Comparison of ENCODE assay signal across 8 cellular contexts in genomic region chrX:37745354-37745753, GRCh38. TPM values are rescaled to one million over a fixed set of nuclear protein-coding genes. Genes with fewer than 3 reads are reported as not detected.
DNase-seq lines count a peak whose midpoint lies in the region; ATAC-seq and TF ChIP-seq lines count a peak whose summit lies in the region.

No MANE protein-coding gene starts in this region.

- H3K36me3 ChIP-seq in lower lobe of right lung = no peaks in the 10 kb centered on the region

- no peaks in the 10 kb centered on the region for H3K27me3 ChIP-seq in lower lobe of right lung (ENCODE audit: low read depth)

- no peaks in the 10 kb centered on the region for H3K4me1 ChIP-seq in lower lobe of right lung

- intact Hi-C loops in lower lobe of right lung (cut with DNase I) = no loop called here

- peak; percentile 74 for TF ChIP-seq CTCF in lower lobe of right lung (IDR thresholded peaks at IDR 0.05)

- no peak overlapping the region for H3K27ac ChIP-seq in lower lobe of right lung

- peak; percentile 42 for ATAC-seq in GM18870 (IDR thresholded peaks at IDR 0.05; ENCODE audit: unreplicated experiment)
- peak; percentile 64 for ATAC-seq in HG03175 (IDR thresholded peaks at IDR 0.05; ENCODE audit: unreplicated experiment)
- ATAC-seq in lower lobe of right lung = peak; percentile 78 to 94

- no peaks in the 10 kb centered on the region for H3K9me3 ChIP-seq in lower lobe of right lung

- no peak overlapping the region for H3K4me3 ChIP-seq in lower lobe of right lung

- peak; percentile 67 for DNase-seq in AG08395 (ENCODE audit: low spot score)
- peak; percentile 3 for DNase-seq in NCI-H510A (lab: John Stamatoyannopoulos, UW)
- DNase-seq in activated CD4-positive, alpha-beta T cell treated with anti-CD3 and anti-CD28 coated beads, Interleukin-2, amount 50 U/mL, for 1 hour = peak; percentile 77
- DNase-seq in dermis blood vessel endothelial cell = peak; percentile 70
- DNase-seq in lower lobe of right lung = peak; percentile 72
- peak; percentile 57 for DNase-seq in stimulated activated CD8-positive, alpha-beta memory T cell treated with anti-CD3 and anti-CD28 coated beads, Interleukin-15, amount 100 ng/mL, for 1 hour (ENCODE audit: low read depth)

RNA-seq across cellular contexts. Expression of gene CYBB, which starts 34.5 kb away (rescaled TPM):
- total RNA-seq in dermis blood vessel endothelial cell (not detected in 2 replicates), lower lobe of right lung (420 TPM)

RNA-seq across cellular contexts. Expression of gene XK, which starts 59.8 kb away (rescaled TPM):
- total RNA-seq in dermis blood vessel endothelial cell (0.05 TPM in 1 of 2 replicates, not detected in the other), lower lobe of right lung (2.2 TPM)

Comparison
In these comparisons a context has a peak if more than half of its experiments do, and no peak if none do; other contexts are left out.
1. DNase-seq: peak in every context shown above with its lines; median percentile 77 in activated CD4-positive, alpha-beta T cell treated with anti-CD3 and anti-CD28 coated beads, Interleukin-2, amount 50 U/mL, for 1 hour; 72 in lower lobe of right lung; 70 in dermis blood vessel endothelial cell; 67 in AG08395; 57 in stimulated activated CD8-positive, alpha-beta memory T cell treated with anti-CD3 and anti-CD28 coated beads, Interleukin-15, amount 100 ng/mL, for 1 hour; 3 in NCI-H510A.
2. RNA of gene CYBB, which starts 34.5 kb away (total RNA-seq): 420 TPM in lower lobe of right lung (single experiment); not detected in dermis blood vessel endothelial cell; every median in the first group is over 100 times any median in the second.
3. Peak in every context shown above with its lines, with median percentiles within 50 percentile points of each other: ATAC-seq.